11 cellular contexts compared by ENCODE assay signal in the genomic region with DNA sequence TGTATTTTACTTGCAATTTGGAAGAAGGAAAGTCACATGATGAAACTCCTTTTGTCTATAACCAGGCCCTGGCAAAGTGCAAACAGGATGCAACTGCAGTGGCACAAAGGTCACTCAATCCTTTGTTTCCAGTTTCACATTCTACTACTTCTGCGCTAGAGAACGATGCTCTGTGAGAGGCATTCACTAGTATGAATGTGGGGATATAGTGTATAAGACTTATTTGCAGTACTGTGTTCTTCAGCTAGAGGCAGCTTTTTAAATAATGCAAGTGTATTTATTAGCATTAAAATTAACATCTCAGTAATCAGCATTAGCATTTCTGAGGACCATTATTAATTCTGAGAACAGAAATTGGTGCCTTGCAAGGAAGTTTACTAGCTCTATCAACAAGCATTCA.
DNase-seq lines count a peak whose midpoint lies in the region; ATAC-seq and TF ChIP-seq lines count a peak whose summit lies in the region.
"Had no signal": no experiment of that assay in that cellular context is flagged by ENCODE, and none has a peak within 500 bp of the region (broad histone marks: within the 10 kb centered on the region; RNA-seq: fewer than 3 reads in every experiment).

No MANE protein-coding gene starts in this region.

- H3K9me3 Mint-ChIP-seq in Caco-2 (ENCODE audit: unreplicated experiment) (no peaks in the 10 kb centered on the region), nephron (no peaks in the 10 kb centered on the region)

- TSS peak; percentile 28 for BruUV-seq in Caco-2 (replicated peaks; lab: Mats Ljungman, UMichigan)

- H2AK5ac ChIP-seq in mesendoderm (ENCODE audit: low read length), result no peak overlapping the region

- H3K27ac ChIP-seq in mesendoderm (ENCODE audit: low read depth, low read length), result no peak overlapping the region
- H3K27ac ChIP-seq: neutrophil had no signal

- no peak overlapping the region for H3K4ac ChIP-seq in mesendoderm (ENCODE audit: low read depth, low read length)

- peak in 1 of 2 experiments; percentile 32 for TF ChIP-seq CTCF in Caco-2 (IDR thresholded peaks at IDR 0.05; ENCODE audit: insufficient read depth in 1 of 2, low read depth in 1 of 2, low read length in 1 of 2, severe bottlenecking in 1 of 2, unreplicated experiment in 1 of 2)
- TF ChIP-seq CTCF in Loucy (conservative IDR thresholded peaks at IDR 0.05; ENCODE audit: low read length), result peak; percentile 37
- TF ChIP-seq CTCF in nephron (IDR thresholded peaks at IDR 0.05; ENCODE audit: unreplicated experiment in 3 of 3), result peak in 2 of 3 experiments; percentile 32 to 44

- no peak overlapping the region for H2BK15ac ChIP-seq in mesendoderm (replicated peaks; ENCODE audit: low read depth)

- no peak overlapping the region for H3K27ac Mint-ChIP-seq in Caco-2 (ENCODE audit: unreplicated experiment)
- peak overlapping the region in 2 of 3 experiments; percentile 70 to 90 for H3K27ac Mint-ChIP-seq in nephron

- no peaks in the 10 kb centered on the region for H3F3A ChIP-seq in Loucy (ENCODE audit: low read depth)

- no peaks in the 10 kb centered on the region for H3K9me3 ChIP-seq in Caco-2
- no peaks in the 10 kb centered on the region for H3K9me3 ChIP-seq in Loucy (ENCODE audit: insufficient read depth, low read depth, low read length)
- H3K9me3 ChIP-seq: neutrophil had no signal

- no peak overlapping the region for H2BK120ac ChIP-seq in mesendoderm (ENCODE audit: low read depth, low read length)

- H3K9me2 ChIP-seq in Loucy (replicated peaks; ENCODE audit: low read depth, low read length), result no peaks in the 10 kb centered on the region

- H3K4me1 ChIP-seq in Caco-2, result no peaks in the 10 kb centered on the region
- H3K4me1 ChIP-seq in Loucy (ENCODE audit: insufficient read depth, low read length, poor library complexity, severe bottlenecking), result no peaks in the 10 kb centered on the region
- no peaks in the 10 kb centered on the region for H3K4me1 ChIP-seq in mesendoderm (ENCODE audit: control insufficient read depth, low read depth, low read length)

- no peak overlapping the region for H4K8ac ChIP-seq in mesendoderm (ENCODE audit: low read depth, low read length)

- no peaks in the 10 kb centered on the region for H3K79me1 ChIP-seq in mesendoderm (ENCODE audit: low read length)

- H3K9ac ChIP-seq in Loucy (ENCODE audit: low read depth, low read length, poor library complexity, severe bottlenecking) (no peak overlapping the region), mesendoderm (ENCODE audit: low read length) (no peak overlapping the region)

- POLR2A ChIA-PET in Caco-2 (lab: Charles Lee), result interaction anchor here (0.7 kb wide), 1 partner anchor 48 kb away, joined by 3 read pairs; no protein-coding TSS in a partner anchor

- H3K4me2 ChIP-seq in Loucy (ENCODE audit: low read depth, low read length, poor library complexity, severe bottlenecking), result no peak overlapping the region
- H3K4me2 ChIP-seq in mesendoderm (ENCODE audit: low read length), result no peak overlapping the region

- no peaks in the 10 kb centered on the region for H3K27me3 ChIP-seq in Caco-2 (replicated peaks; ENCODE audit: control insufficient read depth, insufficient read depth, low read length)
- no peaks in the 10 kb centered on the region for H3K27me3 ChIP-seq in Loucy (ENCODE audit: insufficient read depth, low read length, poor library complexity, severe bottlenecking)
- H3K27me3 ChIP-seq in mesendoderm (ENCODE audit: insufficient read depth, low read length, poor library complexity), result no peaks in the 10 kb centered on the region
- H3K27me3 ChIP-seq: neutrophil had no signal

- CTCF ChIA-PET in Caco-2 (lab: Charles Lee), result interaction anchor here (1.6 kb wide), 1 partner anchor 13 kb away, joined by 6 read pairs; no protein-coding TSS in a partner anchor

- H3K56ac ChIP-seq in mesendoderm (ENCODE audit: low read length), result no peak overlapping the region

- no peak overlapping the region for H4K5ac ChIP-seq in mesendoderm (ENCODE audit: low read length)

- intact Hi-C loops in Caco-2 (cut with micrococcal nuclease; ENCODE audit: unreplicated experiment), result no loop called here

- H2AFZ ChIP-seq in Loucy (ENCODE audit: low read length), result no peak overlapping the region

- no peaks in the 10 kb centered on the region; the same call in 1 of the 2 replicates for H3K36me3 ChIP-seq in Caco-2 (ENCODE audit: control insufficient read depth, insufficient read depth, low read length)
- peaks cover 9% of the 10 kb centered on the region; the same call in 1 of the 2 replicates for H3K36me3 ChIP-seq in Loucy (ENCODE audit: insufficient read depth, low read length)
- H3K36me3 ChIP-seq in mesendoderm (ENCODE audit: control insufficient read depth, insufficient read depth, low read length), result peaks cover 1% of the 10 kb centered on the region

- no peaks in the 10 kb centered on the region for H3K79me2 ChIP-seq in Loucy (ENCODE audit: insufficient read depth, low read length)
- no peaks in the 10 kb centered on the region for H3K79me2 ChIP-seq in mesendoderm (ENCODE audit: control insufficient read depth, insufficient read depth, low read length)

- WGBS in mesendoderm (ENCODE audit: extremely low coverage, insufficient coverage, low lambda C conversion rate), result no CpG with 5 or more reads among the region's 2 CpGs

- H3K4me3 Mint-ChIP-seq in Caco-2 (ENCODE audit: unreplicated experiment) (no peak overlapping the region), nephron (no peak overlapping the region)

- H3K27me3 Mint-ChIP-seq in Caco-2 (ENCODE audit: insufficient read depth, unreplicated experiment) (no peaks in the 10 kb centered on the region), nephron (ENCODE audit: low read depth) (no peaks in the 10 kb centered on the region)

- ATAC-seq in GM21381 (IDR thresholded peaks at IDR 0.05; ENCODE audit: unreplicated experiment), result no peak

- DNase-seq in Caco-2 (no peak), dermis microvascular lymphatic vessel endothelial cell (ENCODE audit: low read depth in 2 of 2) (peak; percentile 25 to 32), mesendoderm (no peak), NCI-H1417 treated with DMSO at 0.1 percent for 48 hours (lab: John Stamatoyannopoulos, UW) (no peak), NCI-H2081 (lab: John Stamatoyannopoulos, UW) (no peak)
- DNase-seq: effector CD8-positive, alpha-beta T cell; NCI-H1048 had no signal

- peaks cover 67% of the 10 kb centered on the region for H3K36me3 Mint-ChIP-seq in Caco-2 (ENCODE audit: insufficient read depth, unreplicated experiment)
- peaks cover 36% of the 10 kb centered on the region for H3K36me3 Mint-ChIP-seq in nephron (ENCODE audit: low read depth)

- no peak overlapping the region for H2BK5ac ChIP-seq in mesendoderm (ENCODE audit: low read length)

- H3K4me1 Mint-ChIP-seq in Caco-2 (ENCODE audit: low read depth, unreplicated experiment), result no peaks in the 10 kb centered on the region
- peaks cover 11% of the 10 kb centered on the region for H3K4me1 Mint-ChIP-seq in nephron

- no peak overlapping the region for H3K23ac ChIP-seq in mesendoderm (ENCODE audit: low read length)

- no peaks in the 10 kb centered on the region for H4K20me1 ChIP-seq in Loucy (ENCODE audit: insufficient read depth, low read length, poor library complexity, severe bottlenecking)

- H3K18ac ChIP-seq in mesendoderm (ENCODE audit: low read length), result no peak overlapping the region

- H3K4me3 ChIP-seq in Caco-2 (ENCODE audit: low read depth, low read length) (no peak overlapping the region), Loucy (ENCODE audit: low read length, poor library complexity, severe bottlenecking) (no peak overlapping the region), mesendoderm (ENCODE audit: low read length) (no peak overlapping the region)

Comparison
In these comparisons a context has a peak if more than half of its experiments do, and no peak if none do; other contexts are left out.
1. DNase-seq: peak in dermis microvascular lymphatic vessel endothelial cell (2 of 2); none in Caco-2 (0 of 2), mesendoderm (single experiment), NCI-H1417 treated with DMSO at 0.1 percent for 48 hours (single experiment) and NCI-H2081 (0 of 2).